23 cellular contexts compared by ENCODE assay signal in genomic region chr4:61770456-61770855, GRCh38.
DNase-seq lines count a peak whose midpoint lies in the region; ATAC-seq and TF ChIP-seq lines count a peak whose summit lies in the region.
"Had no signal": no experiment of that assay in that cellular context is flagged by ENCODE, and none has a peak within 500 bp of the region (broad histone marks: within the 10 kb centered on the region; RNA-seq: fewer than 3 reads in every experiment).

No MANE protein-coding gene starts in this region.

- H3K27me3 Mint-ChIP-seq in type B pancreatic cell, result no peaks in the 10 kb centered on the region

- peaks cover 29% of the 10 kb centered on the region for H3K4me1 Mint-ChIP-seq in type B pancreatic cell (ENCODE audit: unreplicated experiment)

- no TSS peak for BruUV-seq in mammary epithelial cell (replicated peaks; lab: Mats Ljungman, UMichigan)

- H3K4me1 ChIP-seq in mammary epithelial cell (ENCODE audit: insufficient read depth, low read length) (peaks cover 15% of the 10 kb centered on the region), breast epithelium (no peaks in the 10 kb centered on the region), iPS-18a (ENCODE audit: control insufficient read depth, low read depth, low read length) (peaks cover 49% of the 10 kb centered on the region)
- H3K4me1 ChIP-seq: SJCRH30 had no signal

- no peak for DNase-seq in mammary epithelial cell
- no peak for DNase-seq in breast epithelium (ENCODE audit: low spot score in 2 of 2)
- DNase-seq in choroid plexus epithelial cell (ENCODE audit: low read depth), result peak; percentile 4
- DNase-seq in type B pancreatic cell (ENCODE audit: extremely low spot score, unreplicated experiment), result no peak
- DNase-seq in NCI-H2081 (lab: John Stamatoyannopoulos, UW), result no peak
- DNase-seq in NCI-H345 treated with DMSO at 0.1 percent for 48 hours (lab: John Stamatoyannopoulos, UW; ENCODE audit: unreplicated experiment), result no peak
- DNase-seq: 8988T; CD8-positive, alpha-beta T cell; EL; MG63; NCI-H1417; NCI-H187 treated with DMSO at 0.1 percent for 48 hours; NCI-H226; NCI-H524; NCI-H774; NK-92 treated with Interleukin-12 subunit alpha and Interleukin-12 subunit beta, amount 100 ng/mL, for 24 hours; SJCRH30 had no signal

- no peak for ATAC-seq in HG03095 (IDR thresholded peaks at IDR 0.05; ENCODE audit: unreplicated experiment)
- ATAC-seq: CD8-positive, alpha-beta T cell; HepG2; K562 had no signal

- no peak overlapping the region for H3K4me2 ChIP-seq in mammary epithelial cell (ENCODE audit: insufficient read depth, low read depth, low read length)

- TF ChIP-seq POLR2A in breast epithelium (IDR thresholded peaks at IDR 0.05), result no peak

- H3K27ac ChIP-seq in mammary epithelial cell (ENCODE audit: insufficient read depth, low read depth, low read length), result no peak overlapping the region
- no peak overlapping the region for H3K27ac ChIP-seq in breast epithelium
- H3K27ac ChIP-seq in iPS-18a (ENCODE audit: low read length), result peak overlapping the region; percentile 86
- H3K27ac ChIP-seq: BLaER1 treated with 17β-estradiol and CSF1 and Interleukin-3, amounts not matched to agents 10 nM and 100 nM; SJCRH30 had no signal

- no peaks in the 10 kb centered on the region for H4K20me1 ChIP-seq in mammary epithelial cell (ENCODE audit: insufficient read depth, low read length)
- H4K20me1 ChIP-seq: BLaER1 treated with 17β-estradiol and CSF1 and Interleukin-3, amounts not matched to agents 10 nM and 100 nM had no signal

- H3K4me3 ChIP-seq in mammary epithelial cell (replicated peaks in 1 of 3; ENCODE audit: insufficient read depth in 1 of 3, low read depth in 2 of 3, low read length in 3 of 3) (no peak overlapping the region), breast epithelium (no peak overlapping the region), choroid plexus epithelial cell (ENCODE audit: low read depth, low read length) (no peak overlapping the region), iPS-18a (ENCODE audit: low read length) (peak overlapping the region; percentile 76)
- H3K4me3 ChIP-seq: BLaER1 treated with 17β-estradiol and CSF1 and Interleukin-3, amounts not matched to agents 10 nM and 100 nM; HAP-1; K562; MG63; SJCRH30 had no signal

- dilution Hi-C loops in mammary epithelial cell (cut with HindIII; ENCODE audit: low sequenced_read_pairs), result no loop called here

- H3K9ac ChIP-seq in mammary epithelial cell (ENCODE audit: insufficient read depth, low read length), result no peak overlapping the region
- H3K9ac ChIP-seq in iPS-18a (ENCODE audit: low read length), result peak overlapping the region; percentile 61
- H3K9ac ChIP-seq: BLaER1 treated with 17β-estradiol and CSF1 and Interleukin-3, amounts not matched to agents 10 nM and 100 nM had no signal

- peak overlapping the region; percentile 71 for H2AFZ ChIP-seq in mammary epithelial cell (ENCODE audit: low read depth, low read length)

- H3K9me3 ChIP-seq in mammary epithelial cell (replicated peaks; ENCODE audit: insufficient read depth, low read length) (no peaks in the 10 kb centered on the region), breast epithelium (no peaks in the 10 kb centered on the region), iPS-18a (ENCODE audit: control insufficient read depth, low read depth, low read length) (peaks cover 6% of the 10 kb centered on the region)
- H3K9me3 ChIP-seq: BLaER1 treated with 17β-estradiol and CSF1 and Interleukin-3, amounts not matched to agents 10 nM and 100 nM; HAP-1; MG63; SJCRH30 had no signal

- CTCF ChIA-PET in mammary epithelial cell (lab: Charles Lee; ENCODE audit: low non-redundant PET), result no interaction called here

- TF ChIP-seq CTCF in mammary epithelial cell (conservative IDR thresholded peaks at IDR 0.05 in 1 of 2, IDR thresholded peaks at IDR 0.05 in 1 of 2; ENCODE audit: extremely low read depth in 1 of 2, insufficient read depth in 1 of 2, low read depth in 1 of 2, low read length in 2 of 2), result no peak
- no peak for TF ChIP-seq CTCF in breast epithelium (IDR thresholded peaks at IDR 0.05)
- TF ChIP-seq CTCF in choroid plexus epithelial cell (conservative IDR thresholded peaks at IDR 0.05; ENCODE audit: low read depth, low read length), result no peak
- no peak for TF ChIP-seq CTCF in type B pancreatic cell (conservative IDR thresholded peaks at IDR 0.05)

- in situ Hi-C loops in mammary epithelial cell (cut with MboI; ENCODE audit: low sequenced_read_pairs in 2 of 2), result no loop called here

- H3K4me3 Mint-ChIP-seq in type B pancreatic cell, result no peak overlapping the region
- H3K4me3 Mint-ChIP-seq: CD8-positive, alpha-beta T cell had no signal

- no peaks in the 10 kb centered on the region for H3K79me2 ChIP-seq in mammary epithelial cell (ENCODE audit: insufficient read depth, low read length)

- H3K27me3 ChIP-seq in mammary epithelial cell (ENCODE audit: insufficient read depth, low read length), result no peaks in the 10 kb centered on the region
- no peaks in the 10 kb centered on the region for H3K27me3 ChIP-seq in breast epithelium
- H3K27me3 ChIP-seq in iPS-18a (ENCODE audit: control insufficient read depth, insufficient read depth, low read length), result no peaks in the 10 kb centered on the region
- H3K27me3 ChIP-seq: BLaER1 treated with 17β-estradiol and CSF1 and Interleukin-3, amounts not matched to agents 10 nM and 100 nM; MG63; SJCRH30 had no signal

- WGBS in mammary epithelial cell (ENCODE audit: low coverage, missing lambda C conversion rate), result 100% methylated on average over 1 of the region's 1 CpG

- peaks cover 22% of the 10 kb centered on the region for H3K36me3 Mint-ChIP-seq in type B pancreatic cell
- H3K36me3 Mint-ChIP-seq: CD8-positive, alpha-beta T cell had no signal

- peak overlapping the region; percentile 30 for H3K27ac Mint-ChIP-seq in type B pancreatic cell
- H3K27ac Mint-ChIP-seq: CD8-positive, alpha-beta T cell had no signal

- intact Hi-C loops in mammary epithelial cell (cut with micrococcal nuclease) (no loop called here), breast epithelium (cut with DNase I; ENCODE audit: low total_unique reads) (no loop called here)

- H3K9me3 Mint-ChIP-seq in type B pancreatic cell, result peaks cover 18% of the 10 kb centered on the region

- H3K36me3 ChIP-seq in mammary epithelial cell (ENCODE audit: insufficient read depth, low read length), result no peaks in the 10 kb centered on the region
- H3K36me3 ChIP-seq in breast epithelium, result no peaks in the 10 kb centered on the region
- peaks cover 14% of the 10 kb centered on the region for H3K36me3 ChIP-seq in iPS-18a (ENCODE audit: control insufficient read depth, low read depth, low read length)
- H3K36me3 ChIP-seq: BLaER1 treated with 17β-estradiol and CSF1 and Interleukin-3, amounts not matched to agents 10 nM and 100 nM; HAP-1; MG63; SJCRH30 had no signal
